24 cellular contexts compared by ENCODE assay signal in the genomic region with DNA sequence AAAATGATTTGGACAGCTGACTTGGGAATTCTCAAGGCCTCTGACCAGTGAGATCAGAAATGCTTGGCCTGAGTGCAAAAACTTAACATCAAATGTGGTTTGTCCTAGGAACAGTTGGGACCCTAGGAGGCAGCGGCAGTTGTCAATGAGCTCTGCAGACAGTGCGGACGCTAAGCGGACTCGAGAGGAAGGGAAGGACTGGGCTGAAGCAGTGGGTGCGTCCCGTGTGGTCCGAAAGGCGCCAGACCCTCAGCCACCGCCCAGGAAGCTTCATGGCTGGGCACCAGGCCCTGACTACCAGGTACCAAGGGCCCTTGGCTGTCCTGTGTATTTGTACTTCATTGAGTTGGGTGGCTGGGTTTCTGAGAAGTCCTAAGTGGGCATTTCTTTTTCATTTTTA. TPM values are rescaled to one million over a fixed set of nuclear protein-coding genes. Genes with fewer than 3 reads are reported as not detected.
DNase-seq lines count a peak whose midpoint lies in the region; ATAC-seq and TF ChIP-seq lines count a peak whose summit lies in the region.
"Had no signal": no experiment of that assay in that cellular context is flagged by ENCODE, and none has a peak within 500 bp of the region (broad histone marks: within the 10 kb centered on the region; RNA-seq: fewer than 3 reads in every experiment).

No MANE protein-coding gene starts in this region.

- peaks cover 80% of the 10 kb centered on the region for H3K79me2 ChIP-seq in GM23248 (ENCODE audit: insufficient read depth)

- POLR2A ChIA-PET in RWPE1 (lab: Yijun Ruan, JAX; ENCODE audit: low non-redundant PET): no interaction called here

- H3F3A ChIP-seq in GM23248 (ENCODE audit: insufficient read depth): no peaks in the 10 kb centered on the region; the same call in 1 of the 2 replicates

- intact Hi-C loops in posterior vena cava (cut with DNase I): no loop called here

- no peak for ATAC-seq in effector memory CD8-positive, alpha-beta T cell (replicated peaks)
- no peak for ATAC-seq in HG02678 (IDR thresholded peaks at IDR 0.05; ENCODE audit: unreplicated experiment)
- ATAC-seq: A549; activated CD4-positive, alpha-beta T cell treated with anti-CD3 and anti-CD28 coated beads for 36 hours had no signal

- peak; percentile 21 for DNase-seq in activated T-cell treated with anti-CD3 and anti-CD28 coated beads, Interleukin-2, amount 50 U/mL, for 24 hours
- no peak for DNase-seq in activated T-cell treated with anti-CD3 and anti-CD28 coated beads, Interleukin-2, amount 50 U/mL, for 48 hours
- DNase-seq in RWPE1 (ENCODE audit: low spot score) (no peak), posterior vena cava (ENCODE audit: low spot score) (peak; percentile 70), GM23248 (no peak), SK-N-DZ (ENCODE audit: low spot score) (no peak)
- no peak for DNase-seq in effector memory CD8-positive, alpha-beta T cell
- DNase-seq: activated CD4-positive, alpha-beta T cell treated with anti-CD3 and anti-CD28 coated beads for 36 hours; adrenal gland; brain microvascular endothelial cell; GOT3; KG1; left ventricle myocardium inferior; NCI-H1436; NCI-H510A; SJCRH30; stimulated activated CD4-positive, alpha-beta T cell treated with anti-CD3 and anti-CD28 coated beads, Interleukin-1b, Interleukin-23, amount 100 ng/mL, for 48 hours; T-helper 1 cell; testis had no signal

- H3K27ac ChIP-seq in RWPE1 (peak overlapping the region; percentile 24), GM23248 (no peak overlapping the region)
- H3K27ac ChIP-seq: A549, adrenal gland, brain microvascular endothelial cell, left ventricle myocardium inferior, neutrophil, SJCRH30, skin epidermis, testis, uterus had no signal

- 96% methylated on average over 10 of the region's 10 CpGs for WGBS in GM23248 (ENCODE audit: low coverage in 1 of 2, low lambda C conversion rate in 2 of 2, missing lambda C conversion rate in 2 of 2), 2 experiments

- no peak for TF ChIP-seq CTCF in RWPE1 (conservative IDR thresholded peaks at IDR 0.05; ENCODE audit: low read depth)

- no peak overlapping the region for H3K4me2 ChIP-seq in GM23248 (ENCODE audit: unreplicated experiment)
- H3K4me2 ChIP-seq: A549 had no signal

- no peaks in the 10 kb centered on the region for H3K27me3 ChIP-seq in GM23248 (replicated peaks; ENCODE audit: insufficient read depth)
- H3K27me3 ChIP-seq: adrenal gland, brain microvascular endothelial cell, neutrophil, SJCRH30, testis, uterus had no signal

- no peak overlapping the region for H3K9ac ChIP-seq in GM23248

- in situ Hi-C loops in GM23248 (cut with MboI): no loop called here

- no peak overlapping the region for H3K4me3 ChIP-seq in GM23248
- H3K4me3 ChIP-seq: A549, adrenal gland, left ventricle myocardium inferior, SJCRH30, skin epidermis, testis, uterus had no signal

- CTCF ChIA-PET in RWPE1 (lab: Yijun Ruan, JAX): interaction anchor here (0.5 to 0.6 kb wide), 2 partner anchors 75 to 114 kb away, joined by 3 to 5 read pairs; no protein-coding TSS in a partner anchor

- H3K36me3 Mint-ChIP-seq in activated T-cell treated with anti-CD3 and anti-CD28 coated beads, Interleukin-2, amount 50 U/mL, for 24 hours (ENCODE audit: low read depth): peaks cover 93% of the 10 kb centered on the region
- peaks cover 92% of the 10 kb centered on the region for H3K36me3 Mint-ChIP-seq in effector memory CD8-positive, alpha-beta T cell (ENCODE audit: insufficient read depth)

- H3K9me3 Mint-ChIP-seq in activated T-cell treated with anti-CD3 and anti-CD28 coated beads, Interleukin-2, amount 50 U/mL, for 24 hours: no peaks in the 10 kb centered on the region
- H3K9me3 Mint-ChIP-seq in effector memory CD8-positive, alpha-beta T cell: no peaks in the 10 kb centered on the region

- no peak overlapping the region for H2AFZ ChIP-seq in GM23248

- H3K36me3 ChIP-seq in GM23248 (ENCODE audit: low read depth): peaks cover 71% of the 10 kb centered on the region
- H3K36me3 ChIP-seq: uterus had no signal

- H3K4me3 Mint-ChIP-seq in activated T-cell treated with anti-CD3 and anti-CD28 coated beads, Interleukin-2, amount 50 U/mL, for 24 hours: no peak overlapping the region
- no peak overlapping the region for H3K4me3 Mint-ChIP-seq in effector memory CD8-positive, alpha-beta T cell
- H3K4me3 Mint-ChIP-seq: activated CD4-positive, alpha-beta T cell treated with anti-CD3 and anti-CD28 coated beads for 36 hours had no signal

- H3K27me3 Mint-ChIP-seq in activated T-cell treated with anti-CD3 and anti-CD28 coated beads, Interleukin-2, amount 50 U/mL, for 24 hours: no peaks in the 10 kb centered on the region
- no peaks in the 10 kb centered on the region for H3K27me3 Mint-ChIP-seq in effector memory CD8-positive, alpha-beta T cell
- H3K27me3 Mint-ChIP-seq: activated CD4-positive, alpha-beta T cell treated with anti-CD3 and anti-CD28 coated beads for 36 hours had no signal

- H4K20me1 ChIP-seq in GM23248 (ENCODE audit: insufficient read depth): no peaks in the 10 kb centered on the region

- H3K4me1 Mint-ChIP-seq in activated T-cell treated with anti-CD3 and anti-CD28 coated beads, Interleukin-2, amount 50 U/mL, for 24 hours (ENCODE audit: low read depth): peaks cover 9% of the 10 kb centered on the region
- peaks cover 11 to 16% of the 10 kb centered on the region in 2 donors for H3K4me1 Mint-ChIP-seq in effector memory CD8-positive, alpha-beta T cell (ENCODE audit: low read depth in 2 of 2)

- no peaks in the 10 kb centered on the region for H3K4me1 ChIP-seq in GM23248 (ENCODE audit: insufficient read depth)
- H3K4me1 ChIP-seq: A549, adrenal gland, SJCRH30, testis, uterus had no signal

- no peaks in the 10 kb centered on the region for H3K9me3 ChIP-seq in GM23248 (ENCODE audit: low read depth)
- H3K9me3 ChIP-seq: A549, adrenal gland, left ventricle myocardium inferior, neutrophil, SJCRH30, testis, uterus had no signal

- H3K9me2 ChIP-seq in GM23248 (ENCODE audit: insufficient read depth): no peaks in the 10 kb centered on the region

- H3K27ac Mint-ChIP-seq in activated T-cell treated with anti-CD3 and anti-CD28 coated beads, Interleukin-2, amount 50 U/mL, for 24 hours: peak overlapping the region; percentile 15
- H3K27ac Mint-ChIP-seq in effector memory CD8-positive, alpha-beta T cell: peak overlapping the region; percentile 20 to 72

RNA-seq across cellular contexts. Expression of a gene that starts 43.7 kb away (rescaled TPM):
- 10 to 100 TPM; 18.2 to 22.8 TPM for total RNA-seq in posterior vena cava
- total RNA-seq in GM23248 (2014; rRNA removed; shearing (Covaris generic)): 32.9 and 46.0 TPM in 2 replicates
- 28.4 and 29.4 TPM in 2 replicates for polyA plus RNA-seq in GM23248 (2016; fragmentation: Nextera tagmentation; extraction: Ambion mirVana)
- 30.5 and 37.9 TPM in 2 replicates for polyA plus RNA-seq in SK-N-DZ (2014; cell fraction: cytosol; rRNA removed)
- 194 and 219 TPM in 2 replicates for polyA plus RNA-seq in SK-N-DZ (2014; cell fraction: nucleus; rRNA removed)

Comparison
In these comparisons a context has a peak if more than half of its experiments do, and no peak if none do; other contexts are left out.
1. DNase-seq: peak in activated T-cell treated with anti-CD3 and anti-CD28 coated beads, Interleukin-2, amount 50 U/mL, for 24 hours (single experiment) and posterior vena cava (single experiment); none in activated T-cell treated with anti-CD3 and anti-CD28 coated beads, Interleukin-2, amount 50 U/mL, for 48 hours (0 of 2), RWPE1 (single experiment), effector memory CD8-positive, alpha-beta T cell (0 of 3), GM23248 (single experiment) and SK-N-DZ (single experiment).